ENCODE assay signal across 14 cellular contexts in the genomic region with DNA sequence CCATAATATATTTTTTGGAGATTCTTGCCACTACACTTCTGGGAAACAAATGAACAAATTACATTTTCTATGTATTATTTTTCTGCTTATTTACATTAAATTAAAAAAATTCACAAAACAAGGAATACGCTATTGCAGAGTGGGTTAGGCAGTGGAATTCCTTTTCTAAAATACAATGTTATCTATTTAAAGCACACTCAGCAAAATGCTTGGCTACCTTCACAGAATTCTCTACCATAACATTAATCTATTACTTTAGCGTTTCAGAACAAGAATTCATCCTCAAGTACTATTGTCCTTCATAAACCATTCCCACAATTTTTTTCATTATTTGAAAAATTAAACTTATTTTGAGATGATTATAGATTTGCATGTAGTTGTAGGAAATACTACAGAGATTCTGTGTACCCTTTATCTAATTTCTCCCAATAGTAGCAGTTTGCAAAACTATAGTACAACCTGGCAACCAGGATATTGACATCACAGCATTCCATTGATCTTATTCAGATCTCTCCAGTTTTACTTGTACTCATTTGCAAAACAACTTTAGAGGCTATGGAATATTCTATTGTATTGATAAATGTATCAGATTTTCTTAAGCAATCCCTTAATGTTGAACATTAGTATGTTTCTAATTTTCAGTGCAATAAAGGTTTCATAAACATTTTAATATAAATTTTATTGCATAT.
"Had no signal": no experiment of that assay in that cellular context is flagged by ENCODE, and none has a peak within 500 bp of the region (broad histone marks: within the 10 kb centered on the region; RNA-seq: fewer than 3 reads in every experiment).

No MANE protein-coding gene starts in this region.

- H3K27ac ChIP-seq: epithelial cell of prostate, foreskin keratinocyte, hepatocyte, right atrium auricular region had no signal

- DNase-seq: effector memory CD4-positive, alpha-beta T cell; foreskin keratinocyte; head of caudate nucleus; mammary epithelial cell; mucosa of descending colon; naive thymus-derived CD8-positive, alpha-beta T cell; posterior cingulate gyrus; stimulated activated CD4-positive, alpha-beta T cell treated with anti-CD3 and anti-CD28 coated beads, Interleukin-2, amount 100 ng/mL, for 48 hours; stimulated activated naive CD4-positive, alpha-beta T cell treated with Interleukin-2 at 50 U/mL for 16 hours; trophoblast cell had no signal

- H3K4me3 ChIP-seq: hepatocyte, mucosa of descending colon, right atrium auricular region, smooth muscle cell had no signal
